23 cellular contexts compared by ENCODE assay signal in genomic region chr13:106329941-106330340, GRCh38.
"Had no signal": no experiment of that assay in that cellular context is flagged by ENCODE, and none has a peak within 500 bp of the region (broad histone marks: within the 10 kb centered on the region; RNA-seq: fewer than 3 reads in every experiment).

No MANE protein-coding gene starts in this region.

- H3K27me3 Mint-ChIP-seq: memory B cell had no signal

- H3K4me3 ChIP-seq: dorsolateral prefrontal cortex, heart left ventricle, left ventricle myocardium inferior, lower lobe of right lung, upper lobe of left lung, uterus had no signal

- H3K4me1 Mint-ChIP-seq: immature natural killer cell; memory B cell; naive thymus-derived CD4-positive, alpha-beta T cell had no signal

- H3K27ac ChIP-seq: dorsolateral prefrontal cortex, heart left ventricle, left ventricle myocardium inferior, lower lobe of right lung, neutrophil, upper lobe of left lung, uterus had no signal

- H3K27me3 ChIP-seq: dorsolateral prefrontal cortex, heart left ventricle, neutrophil, upper lobe of left lung, uterus had no signal

- H3K4me1 ChIP-seq: heart left ventricle, left ventricle myocardium inferior, lower lobe of right lung, upper lobe of left lung, uterus had no signal

- H3K36me3 ChIP-seq: heart left ventricle, left ventricle myocardium inferior, lower lobe of right lung, neutrophil, upper lobe of left lung, uterus had no signal

- ATAC-seq: esophagus mucosa; heart left ventricle; lower lobe of right lung; naive thymus-derived CD4-positive, alpha-beta T cell; sciatic nerve had no signal

- H3K9me3 Mint-ChIP-seq: memory B cell had no signal

- H3K36me3 Mint-ChIP-seq: immature natural killer cell; memory B cell; naive thymus-derived CD4-positive, alpha-beta T cell had no signal

- FAIRE-seq: endometrium, frontal cortex, keratinocyte had no signal

- H3K4me3 Mint-ChIP-seq: immature natural killer cell; memory B cell; naive thymus-derived CD4-positive, alpha-beta T cell; nephron progenitor cell had no signal

- H3K27ac Mint-ChIP-seq: immature natural killer cell; memory B cell; naive thymus-derived CD4-positive, alpha-beta T cell; nephron progenitor cell had no signal

- DNase-seq: cortex of kidney; dorsolateral prefrontal cortex; effector CD8-positive, alpha-beta T cell; heart left ventricle; hypothalamus; immature natural killer cell; left ventricle myocardium inferior; lower lobe of right lung; midbrain; naive thymus-derived CD4-positive, alpha-beta T cell; nephron progenitor cell; posterior cingulate gyrus; stimulated activated CD4-positive, alpha-beta T cell treated with anti-CD3 and anti-CD28 coated beads, Interleukin-2, amount 100 ng/mL, for 24 hours; stimulated activated naive CD4-positive, alpha-beta T cell treated with Interleukin-2 at 50 U/mL for 16 hours; upper lobe of left lung; uterus had no signal

- H3K9me3 ChIP-seq: heart left ventricle, left ventricle myocardium inferior, lower lobe of right lung, neutrophil, upper lobe of left lung, uterus had no signal
